20 cellular contexts compared by ENCODE assay signal in genomic region chr1:64513557-64513956, GRCh38. TPM values are rescaled to one million over a fixed set of nuclear protein-coding genes. Genes with fewer than 3 reads are reported as not detected.
DNase-seq lines count a peak whose midpoint lies in the region; ATAC-seq and TF ChIP-seq lines count a peak whose summit lies in the region.
"Had no signal": no experiment of that assay in that cellular context is flagged by ENCODE, and none has a peak within 500 bp of the region (broad histone marks: within the 10 kb centered on the region; RNA-seq: fewer than 3 reads in every experiment).

No MANE protein-coding gene starts in this region.

- H3K4me3 Mint-ChIP-seq in HFFc6: peak overlapping the region; percentile 77; the same call in 1 of the 2 replicates
- no peak overlapping the region for H3K4me3 Mint-ChIP-seq in mesothelial cell of epicardium
- H3K4me3 Mint-ChIP-seq: activated naive CD8-positive, alpha-beta T cell treated with anti-CD3 and anti-CD28 coated beads, Interleukin-2, amount 10 ng/mL, durations not matched to agents 7 days and 5 days; B cell; H9 had no signal

- ATAC-seq in body of pancreas (no peak), GM19463 (IDR thresholded peaks at IDR 0.05; ENCODE audit: unreplicated experiment) (no peak), right lobe of liver (no peak)

- H3K4me1 Mint-ChIP-seq in HFFc6 (ENCODE audit: low read depth): peaks cover 60% of the 10 kb centered on the region
- H3K4me1 Mint-ChIP-seq in mesothelial cell of epicardium: peaks cover 64% of the 10 kb centered on the region
- H3K4me1 Mint-ChIP-seq: activated naive CD8-positive, alpha-beta T cell treated with anti-CD3 and anti-CD28 coated beads, Interleukin-2, amount 10 ng/mL, durations not matched to agents 7 days and 5 days had no signal

- H3K27me3 Mint-ChIP-seq in HFFc6 (ENCODE audit: insufficient read depth) (no peaks in the 10 kb centered on the region), mesothelial cell of epicardium (ENCODE audit: low read depth) (no peaks in the 10 kb centered on the region)
- H3K27me3 Mint-ChIP-seq: activated naive CD8-positive, alpha-beta T cell treated with anti-CD3 and anti-CD28 coated beads, Interleukin-2, amount 10 ng/mL, durations not matched to agents 7 days and 5 days had no signal

- H3K27ac Mint-ChIP-seq in HFFc6 (peak overlapping the region; percentile 75; the same call in 1 of the 2 replicates), mesothelial cell of epicardium (peak overlapping the region; percentile 92)
- H3K27ac Mint-ChIP-seq: activated naive CD8-positive, alpha-beta T cell treated with anti-CD3 and anti-CD28 coated beads, Interleukin-2, amount 10 ng/mL, durations not matched to agents 7 days and 5 days; B cell; H9 had no signal

- TF ChIP-seq EP300 in suprapubic skin (IDR thresholded peaks at IDR 0.05): no peak

- intact Hi-C loops in body of pancreas (cut with DNase I) (no loop called here), right lobe of liver (cut with DNase I) (no loop called here)

- peaks cover 59% of the 10 kb centered on the region for H3K4me1 ChIP-seq in body of pancreas
- H3K4me1 ChIP-seq in suprapubic skin: peaks cover 54% of the 10 kb centered on the region
- peaks cover 0 to 28% (median 8%) of the 10 kb centered on the region in 4 donors for H3K4me1 ChIP-seq in right lobe of liver
- H3K4me1 ChIP-seq: SJSA1 had no signal

- H3K36me3 ChIP-seq in body of pancreas (replicated peaks in 1 of 2; ENCODE audit: insufficient read depth in 1 of 2, low read depth in 2 of 2): no peaks in the 10 kb centered on the region
- no peaks in the 10 kb centered on the region for H3K36me3 ChIP-seq in suprapubic skin
- no peaks in the 10 kb centered on the region for H3K36me3 ChIP-seq in right lobe of liver
- H3K36me3 ChIP-seq: SJSA1 had no signal

- H3K27me3 ChIP-seq in body of pancreas: no peaks in the 10 kb centered on the region
- H3K27me3 ChIP-seq in suprapubic skin: no peaks in the 10 kb centered on the region
- no peaks in the 10 kb centered on the region for H3K27me3 ChIP-seq in right lobe of liver

- H3K27ac ChIP-seq in body of pancreas (peak overlapping the region in 3 of 4 donors; percentile 40 to 51 (median 40)), suprapubic skin (peak overlapping the region; percentile 66), right lobe of liver (no peak overlapping the region)
- H3K27ac ChIP-seq: epithelial cell of prostate, SJSA1 had no signal

- H3K9me3 ChIP-seq in body of pancreas (no peaks in the 10 kb centered on the region), suprapubic skin (no peaks in the 10 kb centered on the region), right lobe of liver (no peaks in the 10 kb centered on the region)
- H3K9me3 ChIP-seq: psoas muscle, SJSA1 had no signal

- no peaks in the 10 kb centered on the region for H3K36me3 Mint-ChIP-seq in HFFc6 (ENCODE audit: low read depth)
- H3K36me3 Mint-ChIP-seq in mesothelial cell of epicardium: no peaks in the 10 kb centered on the region
- H3K36me3 Mint-ChIP-seq: activated naive CD8-positive, alpha-beta T cell treated with anti-CD3 and anti-CD28 coated beads, Interleukin-2, amount 10 ng/mL, durations not matched to agents 7 days and 5 days had no signal

- H3K9me3 Mint-ChIP-seq in HFFc6 (no peaks in the 10 kb centered on the region), mesothelial cell of epicardium (no peaks in the 10 kb centered on the region)
- H3K9me3 Mint-ChIP-seq: activated naive CD8-positive, alpha-beta T cell treated with anti-CD3 and anti-CD28 coated beads, Interleukin-2, amount 10 ng/mL, durations not matched to agents 7 days and 5 days; H9 had no signal

- TF ChIP-seq POLR2A in body of pancreas (IDR thresholded peaks at IDR 0.05) (no peak), suprapubic skin (IDR thresholded peaks at IDR 0.05) (no peak), right lobe of liver (IDR thresholded peaks at IDR 0.05) (no peak)

- no peak for DNase-seq in HFFc6
- no peak for DNase-seq in body of pancreas
- DNase-seq in mesothelial cell of epicardium (ENCODE audit: low spot score in 2 of 2, unreplicated experiment in 2 of 2): no peak
- DNase-seq in suprapubic skin (ENCODE audit: low spot score in 2 of 2): no peak
- DNase-seq in HPDE6-E6E7 (ENCODE audit: extremely low spot score): no peak
- DNase-seq in right lobe of liver: no peak
- DNase-seq: activated CD4-positive, alpha-beta T cell treated with anti-CD3 and anti-CD28 coated beads, Interleukin-2, amount 50 U/mL, for 48 hours; activated naive CD8-positive, alpha-beta T cell treated with anti-CD3 and anti-CD28 coated beads, Interleukin-2, amount 10 ng/mL, durations not matched to agents 7 days and 5 days; activated T-cell treated with anti-CD3 and anti-CD28 coated beads, Interleukin-2, amount 50 U/mL, for 48 hours; DMS79 treated with DMSO at 0.1 percent for 48 hours; H9; head of caudate nucleus; NCI-H1092; psoas muscle; stimulated activated CD4-positive, alpha-beta T cell treated with anti-CD3 and anti-CD28 coated beads, Interleukin-2, amount 100 ng/mL, for 24 hours had no signal

- H3K4me3 ChIP-seq in body of pancreas: no peak overlapping the region
- H3K4me3 ChIP-seq in suprapubic skin: no peak overlapping the region
- H3K4me3 ChIP-seq in right lobe of liver: no peak overlapping the region
- H3K4me3 ChIP-seq: SJSA1 had no signal

- TF ChIP-seq CTCF in HFFc6 (IDR thresholded peaks at IDR 0.05) (no peak), body of pancreas (IDR thresholded peaks at IDR 0.05) (no peak), mesothelial cell of epicardium (IDR thresholded peaks at IDR 0.05; ENCODE audit: unreplicated experiment) (no peak), suprapubic skin (IDR thresholded peaks at IDR 0.05) (no peak), right lobe of liver (IDR thresholded peaks at IDR 0.05) (no peak)

RNA-seq across cellular contexts. Expression of gene CACHD1, which starts 43.6 kb away (rescaled TPM):
- total RNA-seq in HFFc6 (2021; fragmentation: NEBNext Ultra II Directional; extraction: Animal tissue kit (Norgen Biotek cat#: 25700)): 1 to 10 TPM; 3.9 to 5.5 (median 5.1) TPM
- 10 to 100 TPM in 1 of 2 donors, 1 to 10 TPM in 1; 8.6 to 12.9 TPM for total RNA-seq in body of pancreas
- total RNA-seq in mesothelial cell of epicardium: 20.8 to 24.2 TPM (median 24.1 TPM) in 3 replicates
- 10 to 100 TPM in 3 of 4 donors, 1 to 10 TPM in 1; 6.9 to 14.7 (median 11.6) TPM for total RNA-seq in suprapubic skin
- total RNA-seq in right lobe of liver: 1 to 10 TPM in 4 of 6 experiments, under 1 TPM in 2; 0.59 to 3.0 (median 1.3) TPM
- total RNA-seq: B cell, myocyte had no signal

Comparison
In these comparisons a context has a peak if more than half of its experiments do, and no peak if none do; other contexts are left out.
1. H3K27ac ChIP-seq: peak in body of pancreas (3 of 4) and suprapubic skin (single experiment); none in right lobe of liver (0 of 3).